8 cellular contexts compared by ENCODE assay signal in the genomic region with DNA sequence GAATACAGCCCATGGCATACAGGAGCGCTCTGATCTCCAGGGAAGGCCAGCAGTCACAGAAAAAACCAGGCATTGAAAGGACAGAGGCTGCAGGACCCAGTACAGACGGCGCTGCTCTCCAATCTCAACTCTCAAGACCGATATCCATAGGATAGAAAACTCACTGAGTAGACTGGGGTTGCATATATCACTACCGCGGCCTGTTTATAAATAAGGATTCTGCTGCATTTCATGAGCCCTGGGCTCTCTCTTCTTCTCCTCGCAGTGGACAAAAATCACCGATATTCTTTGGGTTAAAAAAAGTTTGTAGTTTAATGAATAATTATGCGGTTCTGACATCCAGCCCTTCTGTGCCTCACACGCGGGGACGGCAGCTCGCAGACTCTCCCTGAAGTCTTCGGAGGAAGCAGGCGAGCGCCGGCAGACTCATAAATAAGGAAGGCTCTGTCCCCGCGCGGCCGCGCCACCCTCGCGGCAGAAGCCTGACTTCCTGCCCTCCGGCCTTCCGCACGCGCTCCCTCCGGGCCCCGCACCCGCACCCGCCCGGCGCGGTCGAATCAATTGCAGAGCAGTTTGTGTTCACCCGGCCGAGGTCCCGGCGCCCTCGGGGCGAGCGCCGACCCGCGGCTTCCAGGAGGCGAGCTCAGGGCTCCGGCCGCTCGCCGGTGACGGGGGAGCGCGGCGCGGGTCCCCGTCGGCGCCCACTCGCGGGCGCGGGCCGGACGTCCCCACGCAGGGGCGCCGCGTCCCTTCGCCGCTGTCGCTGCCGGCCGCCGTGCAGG. TPM values are rescaled to one million over a fixed set of nuclear protein-coding genes. Genes with fewer than 3 reads are reported as not detected.
DNase-seq lines count a peak whose midpoint lies in the region; ATAC-seq and TF ChIP-seq lines count a peak whose summit lies in the region.

A gene with protein sequence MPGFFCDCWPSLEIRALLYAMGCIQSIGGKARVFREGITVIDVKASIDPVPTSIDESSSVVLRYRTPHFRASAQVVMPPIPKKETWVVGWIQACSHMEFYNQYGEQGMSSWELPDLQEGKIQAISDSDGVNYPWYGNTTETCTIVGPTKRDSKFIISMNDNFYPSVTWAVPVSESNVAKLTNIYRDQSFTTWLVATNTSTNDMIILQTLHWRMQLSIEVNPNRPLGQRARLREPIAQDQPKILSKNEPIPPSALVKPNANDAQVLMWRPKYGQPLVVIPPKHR (minus strand): TSS at position 404 of the 782 bp plus-strand sequence. CDS start 331 bp downstream, at position 73.

- H3K9ac ChIP-seq in GM23248: no peak within 1 kb of the TSS

- TF ChIP-seq CTCF in MCF 10A (IDR thresholded peaks at IDR 0.05; ENCODE audit: unreplicated experiment) (no peak), stomach (IDR thresholded peaks at IDR 0.05) (no peak)

- no peaks in the 10 kb centered on the region for H3K9me3 Mint-ChIP-seq in MCF 10A (ENCODE audit: unreplicated experiment)

- no peaks in the 10 kb centered on the region for H4K20me1 ChIP-seq in GM23248 (ENCODE audit: insufficient read depth)

- H3K4me3 ChIP-seq in GM23248: peak within 1 kb of the TSS; percentile 81
- peak within 1 kb of the TSS; percentile 67 to 93 (median 76) for H3K4me3 ChIP-seq in stomach

- WGBS in GM23248 (ENCODE audit: low coverage in 1 of 2, low lambda C conversion rate in 2 of 2, missing lambda C conversion rate in 2 of 2), 2 experiments: 12 to 18% methylated on average over 43 to 69 of the region's 75 CpGs
- 6 to 25% (median 9%) methylated on average over 17 to 75 of the region's 75 CpGs for WGBS in stomach, 5 donors

- H3K4me1 Mint-ChIP-seq in MCF 10A (ENCODE audit: insufficient read depth, unreplicated experiment): no peaks in the 10 kb centered on the region

- no peaks in the 10 kb centered on the region for H3K79me2 ChIP-seq in GM23248 (ENCODE audit: insufficient read depth)

- H3K27ac Mint-ChIP-seq in MCF 10A (ENCODE audit: low read depth, unreplicated experiment): no peak within 1 kb of the TSS

- H3K4me3 Mint-ChIP-seq in MCF 10A (ENCODE audit: unreplicated experiment): peak within 1 kb of the TSS; percentile 19

- peak within 1 kb of the TSS; percentile 78 for H3K4me2 ChIP-seq in GM23248 (ENCODE audit: unreplicated experiment)

- H3K27ac ChIP-seq in GM23248: no peak within 1 kb of the TSS
- peak within 1 kb of the TSS; percentile 24 to 84 (median 76) for H3K27ac ChIP-seq in stomach

- in situ Hi-C loops in GM23248 (cut with MboI) (no loop called here), G401 (cut with HindIII; ENCODE audit: low sequenced_read_pairs) (no loop called here)

- H3K9me3 ChIP-seq in GM23248 (ENCODE audit: low read depth) (no peaks in the 10 kb centered on the region), stomach (no peaks in the 10 kb centered on the region)

- peak within 1 kb of the TSS; percentile 91 for H2AFZ ChIP-seq in GM23248

- H3K27me3 Mint-ChIP-seq in MCF 10A (ENCODE audit: insufficient read depth, unreplicated experiment): peaks cover 2% of the 10 kb centered on the region

- no peaks in the 10 kb centered on the region for H3K9me2 ChIP-seq in GM23248 (ENCODE audit: insufficient read depth)

- no peaks in the 10 kb centered on the region for H3K36me3 Mint-ChIP-seq in MCF 10A (ENCODE audit: insufficient read depth, unreplicated experiment)

- CTCF ChIA-PET in MCF 10A (lab: Yijun Ruan, JAX): no interaction called here

- BruUV-seq in MCF 10A (replicated peaks; lab: Mats Ljungman, UMichigan): no TSS peak

- intact Hi-C loops in MCF 10A (cut with micrococcal nuclease) (no loop called here), left colon (cut with DNase I, micrococcal nuclease) (no loop called here), stomach (cut with DNase I; ENCODE audit: low total_unique reads) (no loop called here)

- no peak for TF ChIP-seq EP300 in stomach (IDR thresholded peaks at IDR 0.05)

- no peak for TF ChIP-seq POLR2A in stomach (IDR thresholded peaks at IDR 0.05)

- H3K4me1 ChIP-seq in GM23248 (ENCODE audit: insufficient read depth) (no peaks in the 10 kb centered on the region), stomach (peaks cover 18 to 46% (median 25%) of the 10 kb centered on the region in 4 donors)

- POLR2A ChIA-PET in MCF 10A (lab: Yijun Ruan, JAX): no interaction called here

- H3F3A ChIP-seq in GM23248 (ENCODE audit: insufficient read depth): no peaks in the 10 kb centered on the region

- peak; percentile 21 for ATAC-seq in left colon
- ATAC-seq in GM21825 (IDR thresholded peaks at IDR 0.05; ENCODE audit: unreplicated experiment): no peak

- peaks cover 9% of the 10 kb centered on the region; the same call in 1 of the 2 replicates for H3K27me3 ChIP-seq in GM23248 (replicated peaks; ENCODE audit: insufficient read depth)
- H3K27me3 ChIP-seq in stomach: peaks cover 0 to 61% (median 7%) of the 10 kb centered on the region in 3 donors

- DNase-seq in GM23248 (peak; percentile 42), RPMI7951 (ENCODE audit: low read depth) (peak; percentile 38), MCF 10A (ENCODE audit: unreplicated experiment) (no peak), left colon (peak; percentile 44 to 68), stomach (peak; percentile 57), LoVo (ENCODE audit: low spot score) (no peak), G401 (ENCODE audit: low spot score) (no peak)

- H3K36me3 ChIP-seq in GM23248 (ENCODE audit: low read depth) (no peaks in the 10 kb centered on the region), stomach (no peaks in the 10 kb centered on the region)

RNA-seq across cellular contexts. Expression of the gene that starts here (rescaled TPM):
- total RNA-seq in GM23248 (2014; rRNA removed; shearing (Covaris generic)): 0.38 and 1.1 TPM in 2 replicates
- polyA plus RNA-seq in GM23248 (2016; fragmentation: Nextera tagmentation; extraction: Ambion mirVana) (0.23 and 0.29 TPM in 2 replicates), stomach (1 to 10 TPM in 2 of 3 donors, under 1 TPM in 1; 0.85 to 1.6 (median 1.5) TPM)
- total RNA-seq in RPMI7951 (2014; rRNA removed; shearing (Covaris generic)): 0.24 and 2.0 TPM in 2 replicates
- total RNA-seq in MCF 10A (2022) (0.40 and 0.54 TPM in 2 replicates), left colon (1 to 10 TPM in 1 of 2 donors, under 1 TPM in 1; 0.85 to 2.7 TPM), stomach (1 to 10 TPM in 4 of 5 donors, not detected in 1; 1.2 to 3.5 (median 2.5) TPM)
- total RNA-seq in G401 (2014; rRNA removed; shearing (Covaris generic)): 4.4 and 7.4 TPM in 2 replicates

Comparison
In these comparisons a context has a peak if more than half of its experiments do, and no peak if none do; other contexts are left out.
1. DNase-seq: peak in GM23248 (single experiment), RPMI7951 (single experiment), left colon (2 of 2) and stomach (single experiment); none in MCF 10A (single experiment), LoVo (single experiment) and G401 (single experiment).